Comparison of ENCODE assay signal across 17 cellular contexts in genomic region chr4:142850478-142850877, GRCh38. TPM values are rescaled to one million over a fixed set of nuclear protein-coding genes. Genes with fewer than 3 reads are reported as not detected.
DNase-seq lines count a peak whose midpoint lies in the region; ATAC-seq and TF ChIP-seq lines count a peak whose summit lies in the region.
"Had no signal": no experiment of that assay in that cellular context is flagged by ENCODE, and none has a peak within 500 bp of the region (broad histone marks: within the 10 kb centered on the region; RNA-seq: fewer than 3 reads in every experiment).

No MANE protein-coding gene starts in this region.

- CTCF ChIA-PET in BJ (lab: Yijun Ruan, JAX) = interaction anchor here (0.7 kb wide), 1 partner anchor 29 kb away, joined by 3 read pairs; no protein-coding TSS in a partner anchor

- H3K36me3 ChIP-seq in BJ (ENCODE audit: control insufficient read depth, insufficient read depth, low read length) (no peaks in the 10 kb centered on the region), kidney epithelial cell (ENCODE audit: control insufficient read depth, insufficient read depth, low read length) (no peaks in the 10 kb centered on the region), psoas muscle (ENCODE audit: insufficient read depth in 1 of 2, low read depth in 1 of 2) (no peaks in the 10 kb centered on the region)

- WGBS in psoas muscle, 3 donors = 82 to 84% (median 84%) methylated on average over 4 of the region's 4 CpGs

- no peaks in the 10 kb centered on the region for H3K27me3 ChIP-seq in BJ (ENCODE audit: control insufficient read depth, insufficient read depth, low read length)
- peaks cover 13% of the 10 kb centered on the region for H3K27me3 ChIP-seq in kidney epithelial cell (ENCODE audit: control insufficient read depth, insufficient read depth, low read length)
- no peaks in the 10 kb centered on the region for H3K27me3 ChIP-seq in psoas muscle (ENCODE audit: insufficient read depth in 3 of 3, low read length in 2 of 3)

- peak; percentile 43 for TF ChIP-seq RAD21 in Ishikawa (IDR thresholded peaks at IDR 0.05; ENCODE audit: low read depth)

- no peak for DNase-seq in BJ (ENCODE audit: low read depth)
- no peak for DNase-seq in kidney epithelial cell (ENCODE audit: low read depth)
- no peak for DNase-seq in psoas muscle
- no peak for DNase-seq in GM19240 (ENCODE audit: insufficient read length, low spot score)
- DNase-seq in NCI-H2029 treated with DMSO at 0.1 percent for 48 hours (lab: John Stamatoyannopoulos, UW) = no peak
- DNase-seq in EL = no peak
- DNase-seq: activated CD4-positive, alpha-beta memory T cell treated with anti-CD3 and anti-CD28 coated beads, Interleukin-2, amount 10 ng/mL, durations not matched to agents 7 days and 5 days; activated naive CD4-positive, alpha-beta T cell treated with anti-CD3 and anti-CD28 coated beads, Interleukin-2, amount 10 ng/mL, durations not matched to agents 7 days and 5 days; CD4-positive, CD25-positive, alpha-beta regulatory T cell; dorsolateral prefrontal cortex; mesenchymal stem cell; NCI-H510A treated with DMSO at 0.1 percent for 48 hours; trophoblast cell had no signal

- H3K4me3 ChIP-seq in BJ (ENCODE audit: low read depth, low read length) = no peak overlapping the region
- H3K4me3 ChIP-seq in WI38 (ENCODE audit: low read depth, low read length) = no peak overlapping the region
- H3K4me3 ChIP-seq in kidney epithelial cell (ENCODE audit: low read depth, low read length) = no peak overlapping the region
- no peak overlapping the region for H3K4me3 ChIP-seq in psoas muscle
- H3K4me3 ChIP-seq: dorsolateral prefrontal cortex, hepatocyte had no signal

- no peaks in the 10 kb centered on the region for H3K4me1 ChIP-seq in psoas muscle

- no peak for TF ChIP-seq EP300 in Ishikawa (IDR thresholded peaks at IDR 0.05; ENCODE audit: borderline replicate concordance)

- intact Hi-C loops in psoas muscle (cut with DNase I) = no loop called here

- ATAC-seq in psoas muscle = no peak
- ATAC-seq: right cardiac atrium had no signal

- no peak overlapping the region for H3K27ac ChIP-seq in psoas muscle
- H3K27ac ChIP-seq: dorsolateral prefrontal cortex, hepatocyte had no signal

- H3K9me3 ChIP-seq in psoas muscle = no peaks in the 10 kb centered on the region

- TF ChIP-seq CTCF in BJ (IDR thresholded peaks at IDR 0.05; ENCODE audit: insufficient read depth, low read depth, low read length) (peak; percentile 36), WI38 (IDR thresholded peaks at IDR 0.05; ENCODE audit: low read depth, low read length) (peak; percentile 36; the same call in 1 of the 2 replicates), kidney epithelial cell (IDR thresholded peaks at IDR 0.05; ENCODE audit: insufficient read depth, low read length, poor library complexity, severe bottlenecking) (peak; percentile 37), psoas muscle (IDR thresholded peaks at IDR 0.05) (no peak)

- POLR2A ChIA-PET in BJ (lab: Charles Lee) = no interaction called here

TF ChIP-seq in Ishikawa, 13 proteins besides CTCF, POLR2A, EP300 and RAD21:
- TF ChIP-seq TCF12 (IDR thresholded peaks at IDR 0.05; ENCODE audit: low read depth) (no peak), CREB1 (IDR thresholded peaks at IDR 0.05; ENCODE audit: low read depth) (no peak), USF1 (IDR thresholded peaks at IDR 0.05) (no peak), FOXM1 (IDR thresholded peaks at IDR 0.05; ENCODE audit: borderline replicate concordance, low read depth) (no peak), CEBPB (IDR thresholded peaks at IDR 0.05) (no peak), REST (IDR thresholded peaks at IDR 0.05; ENCODE audit: low read depth) (no peak), EGR1 (IDR thresholded peaks at IDR 0.05) (no peak), NFIC (IDR thresholded peaks at IDR 0.05) (no peak), TAF1 (IDR thresholded peaks at IDR 0.05; ENCODE audit: low read depth) (no peak), YY1 (IDR thresholded peaks at IDR 0.05; ENCODE audit: low read depth) (no peak), MAX (IDR thresholded peaks at IDR 0.05) (no peak), ZBTB7A (IDR thresholded peaks at IDR 0.05; ENCODE audit: low read depth) (no peak), TEAD4 (IDR thresholded peaks at IDR 0.05) (no peak)

RNA-seq across cellular contexts. Expression of gene INPP4B, which starts 4.4 kb away (rescaled TPM):
- polyA plus RNA-seq in BJ (2011; rRNA removed) (18.1 and 29.5 TPM in 2 replicates), psoas muscle (1 to 10 TPM; 1.5 to 9.5 (median 5.8) TPM)
- 47.8 and 64.3 TPM in 2 replicates for polyA minus RNA-seq in BJ (2011; rRNA and poly(A)+ RNA removed)
- total RNA-seq in kidney epithelial cell (10.9 and 11.6 TPM in 2 replicates), psoas muscle (10 to 100 TPM in 3 of 4 donors, 1 to 10 TPM in 1; 8.3 to 16.8 (median 10.2) TPM)
